In genomic region chr6:33271098-33271607, GRCh38 we compare ENCODE assay signal across 8 cellular contexts. TPM values are rescaled to one million over a fixed set of nuclear protein-coding genes. Genes with fewer than 3 reads are reported as not detected.
DNase-seq lines count a peak whose midpoint lies in the region; TF ChIP-seq lines count a peak whose summit lies in the region.

No MANE protein-coding gene starts in this region.

- peaks cover 24% of the 10 kb centered on the region for H3K36me3 Mint-ChIP-seq in mesothelial cell of epicardium

- H3K9ac ChIP-seq in KMS-11, result peak overlapping the region; percentile 91

- peaks cover 42% of the 10 kb centered on the region for H3K79me2 ChIP-seq in KMS-11 (ENCODE audit: insufficient read depth, low read depth)

- DNase-seq in NCI-H2196 treated with DMSO at 0.1 percent for 48 hours (lab: John Stamatoyannopoulos, UW; ENCODE audit: unreplicated experiment), result peak; percentile 63
- DNase-seq in NCI-H2196 (lab: John Stamatoyannopoulos, UW; ENCODE audit: unreplicated experiment), result no peak
- DNase-seq in cardiac fibroblast (ENCODE audit: low read depth in 2 of 2), result no peak
- no peak for DNase-seq in mesothelial cell of epicardium (ENCODE audit: low spot score in 2 of 2, unreplicated experiment in 2 of 2)
- DNase-seq in NCI-H510A (lab: John Stamatoyannopoulos, UW), result no peak
- no peak for DNase-seq in dermis blood vessel endothelial cell
- DNase-seq in NCI-H2107 (lab: John Stamatoyannopoulos, UW), result no peak

- peak overlapping the region; percentile 52; the same call in 1 of the 2 replicates for H3K4me2 ChIP-seq in KMS-11

- H3K36me3 ChIP-seq in KMS-11 (ENCODE audit: insufficient read depth), result peaks cover 31% of the 10 kb centered on the region; the same call in 1 of the 2 replicates

- H3K27ac ChIP-seq in KMS-11, result peak overlapping the region; percentile 85

- no peak for TF ChIP-seq CTCF in KMS-11 (conservative IDR thresholded peaks at IDR 0.05; ENCODE audit: low read depth, low read length)
- no peak for TF ChIP-seq CTCF in cardiac fibroblast (IDR thresholded peaks at IDR 0.05; ENCODE audit: low read depth, low read length)
- TF ChIP-seq CTCF in mesothelial cell of epicardium (IDR thresholded peaks at IDR 0.05; ENCODE audit: unreplicated experiment), result no peak

- H2AFZ ChIP-seq in KMS-11 (ENCODE audit: low read depth), result peak overlapping the region; percentile 89

- H3K9me3 Mint-ChIP-seq in mesothelial cell of epicardium, result no peaks in the 10 kb centered on the region

- H4K20me1 ChIP-seq in KMS-11 (ENCODE audit: insufficient read depth), result peaks cover 16% of the 10 kb centered on the region; the same call in 1 of the 2 replicates

- peak overlapping the region; percentile 98 for H3K4me3 Mint-ChIP-seq in mesothelial cell of epicardium

- H3K27ac Mint-ChIP-seq in mesothelial cell of epicardium, result peak overlapping the region; percentile 99

- peaks cover 27% of the 10 kb centered on the region for H3K4me1 ChIP-seq in KMS-11 (ENCODE audit: low read depth, poor library complexity, severe bottlenecking)

- H3K27me3 ChIP-seq in KMS-11 (ENCODE audit: insufficient read depth, low read depth), result no peaks in the 10 kb centered on the region

- no peaks in the 10 kb centered on the region for H3K27me3 Mint-ChIP-seq in mesothelial cell of epicardium (ENCODE audit: low read depth)

- H3K4me3 ChIP-seq in KMS-11 (IDR thresholded peaks at IDR 0.05; ENCODE audit: insufficient read depth, low read depth, low read length) (peak overlapping the region; percentile 11), cardiac fibroblast (replicated peaks in 1 of 2; ENCODE audit: low read depth in 2 of 2, low read length in 2 of 2) (peak overlapping the region; percentile 84 to 95)

- peaks cover 44% of the 10 kb centered on the region for H3K4me1 Mint-ChIP-seq in mesothelial cell of epicardium

RNA-seq across cellular contexts. Expression of gene VPS52, which starts 0.5 kb away (rescaled TPM):
- 67.2 to 69.8 TPM (median 69.6 TPM) in 3 replicates for total RNA-seq in mesothelial cell of epicardium
- total RNA-seq in dermis blood vessel endothelial cell, result 33.7 and 38.5 TPM in 2 replicates

RNA-seq across cellular contexts. Expression of gene RPS18, which starts 0.7 kb away (rescaled TPM):
- total RNA-seq in mesothelial cell of epicardium (2,626 to 2,771 TPM (median 2,750 TPM) in 3 replicates), dermis blood vessel endothelial cell (1,732 and 3,722 TPM in 2 replicates)

RNA-seq across cellular contexts. Expression of gene B3GALT4, which starts 5.8 kb away (rescaled TPM):
- 3.9 to 4.6 TPM (median 4.3 TPM) in 3 replicates for total RNA-seq in mesothelial cell of epicardium
- total RNA-seq in dermis blood vessel endothelial cell, result 5.9 and 10.0 TPM in 2 replicates

RNA-seq across cellular contexts. Expression of gene WDR46, which starts 17.9 kb away (rescaled TPM):
- total RNA-seq in mesothelial cell of epicardium, result 46.2 to 53.6 TPM (median 52.0 TPM) in 3 replicates
- 65.9 and 75.4 TPM in 2 replicates for total RNA-seq in dermis blood vessel endothelial cell

RNA-seq across cellular contexts. Expression of gene PFDN6, which starts 18.2 kb away (rescaled TPM):
- total RNA-seq in mesothelial cell of epicardium (38.7 to 43.0 TPM (median 39.9 TPM) in 3 replicates), dermis blood vessel endothelial cell (22.1 and 29.1 TPM in 2 replicates)
